In genomic region chr9:128339761-128340690, GRCh38 we compare ENCODE assay signal across 1 cellular context.
TF ChIP-seq lines count a peak whose summit lies in the region.

SLC27A4 (plus strand) TSS chr9:128340527; CDS start chr9:128343133, 2,606 bp downstream.

TF ChIP-seq in HepG2, 621 proteins besides CTCF, POLR2A, EP300 and RAD21 (continued from another document and continues in another):
- TF ChIP-seq ZBTB39 (CRISPR knock-in tag; IDR thresholded peaks at IDR 0.05) (0 out of 2 replicates have a peak, but pooled peaks have one; percentile 65), PITX1 (CRISPR knock-in tag; IDR thresholded peaks at IDR 0.05) (peak; percentile 69; the same call in 1 of the 2 replicates), ZBTB1 (CRISPR knock-in tag; IDR thresholded peaks at IDR 0.05; ENCODE audit: borderline replicate concordance) (no peak), ZNF263 (CRISPR knock-in tag; IDR thresholded peaks at IDR 0.05) (no peak), ZNF383 (CRISPR knock-in tag; IDR thresholded peaks at IDR 0.05; ENCODE audit: borderline replicate concordance) (no peak), MZF1 (CRISPR knock-in tag; IDR thresholded peaks at IDR 0.05; ENCODE audit: borderline replicate concordance) (no peak), POGK (CRISPR knock-in tag; conservative IDR thresholded peaks at IDR 0.05) (no peak), NRL (CRISPR knock-in tag; IDR thresholded peaks at IDR 0.05; ENCODE audit: borderline replicate concordance) (no peak; the same call in 1 of the 2 replicates), JUND (CRISPR knock-in tag; IDR thresholded peaks at IDR 0.05) (no peak), HOXA5 (CRISPR knock-in tag; IDR thresholded peaks at IDR 0.05) (no peak), NCOR1 (IDR thresholded peaks at IDR 0.05; ENCODE audit: borderline replicate concordance, low read length) (no peak), ZNF792 (CRISPR knock-in tag; IDR thresholded peaks at IDR 0.05) (0 out of 2 replicates have a peak, but pooled peaks have one; percentile 17), CENPT (CRISPR knock-in tag; IDR thresholded peaks at IDR 0.05; ENCODE audit: low read depth) (no peak), ZNF33B (CRISPR knock-in tag; IDR thresholded peaks at IDR 0.05) (0 out of 2 replicates have a peak, but pooled peaks have one; percentile 24), GABPB1 (CRISPR knock-in tag; IDR thresholded peaks at IDR 0.05) (peak; percentile 65), ZNF597 (CRISPR knock-in tag; IDR thresholded peaks at IDR 0.05) (no peak), ZNF782 (CRISPR knock-in tag; IDR thresholded peaks at IDR 0.05; ENCODE audit: borderline replicate concordance) (no peak), ZNF160 (CRISPR knock-in tag; IDR thresholded peaks at IDR 0.05) (no peak; the same call in 1 of the 2 replicates), ZMAT5 (CRISPR knock-in tag; IDR thresholded peaks at IDR 0.05; ENCODE audit: borderline replicate concordance, low read depth) (no peak), GMEB1 (CRISPR knock-in tag; IDR thresholded peaks at IDR 0.05; ENCODE audit: borderline replicate concordance) (peak; percentile 94), RBM22 (optimal IDR thresholded peaks at IDR 0.05; ENCODE audit: low read length) (no peak), ZNF496 (CRISPR knock-in tag; IDR thresholded peaks at IDR 0.05; ENCODE audit: insufficient replicate concordance) (no peak), CHCHD3 (CRISPR knock-in tag; IDR thresholded peaks at IDR 0.05) (no peak), ZBTB44 (CRISPR knock-in tag; IDR thresholded peaks at IDR 0.05) (no peak), TCF7L2 (IDR thresholded peaks at IDR 0.05; ENCODE audit: low read depth, low read length) (no peak), HIVEP1 (CRISPR knock-in tag; IDR thresholded peaks at IDR 0.05) (peak; percentile 74), ZNF879 (CRISPR knock-in tag; IDR thresholded peaks at IDR 0.05) (no peak), ARID5B (CRISPR knock-in tag; IDR thresholded peaks at IDR 0.05) (peak; percentile 54; the same call in 1 of the 2 replicates), ATAD3A (CRISPR knock-in tag; IDR thresholded peaks at IDR 0.05) (no peak), ZNF549 (CRISPR knock-in tag; IDR thresholded peaks at IDR 0.05) (no peak), ELF3 (CRISPR knock-in tag; IDR thresholded peaks at IDR 0.05) (peak; percentile 28; the same call in 1 of the 2 replicates), TERF1 (CRISPR knock-in tag; IDR thresholded peaks at IDR 0.05) (no peak), FOXP4 (CRISPR knock-in tag; IDR thresholded peaks at IDR 0.05) (peak; percentile 33; the same call in 1 of the 2 replicates), ZFY (CRISPR knock-in tag; IDR thresholded peaks at IDR 0.05) (peak; percentile 83), FOXO1 (CRISPR knock-in tag; IDR thresholded peaks at IDR 0.05) (no peak), ZNF704 (CRISPR knock-in tag; IDR thresholded peaks at IDR 0.05; ENCODE audit: borderline replicate concordance) (no peak), DNMT1 (CRISPR knock-in tag; IDR thresholded peaks at IDR 0.05) (no peak), AFF4 (CRISPR knock-in tag; IDR thresholded peaks at IDR 0.05) (no peak), NR2F2 (IDR thresholded peaks at IDR 0.05; ENCODE audit: borderline replicate concordance, low read depth) (no peak; the same call in 1 of the 2 replicates), HNF4A (CRISPR knock-in tag; IDR thresholded peaks at IDR 0.05) (no peak)
